In the genomic region with DNA sequence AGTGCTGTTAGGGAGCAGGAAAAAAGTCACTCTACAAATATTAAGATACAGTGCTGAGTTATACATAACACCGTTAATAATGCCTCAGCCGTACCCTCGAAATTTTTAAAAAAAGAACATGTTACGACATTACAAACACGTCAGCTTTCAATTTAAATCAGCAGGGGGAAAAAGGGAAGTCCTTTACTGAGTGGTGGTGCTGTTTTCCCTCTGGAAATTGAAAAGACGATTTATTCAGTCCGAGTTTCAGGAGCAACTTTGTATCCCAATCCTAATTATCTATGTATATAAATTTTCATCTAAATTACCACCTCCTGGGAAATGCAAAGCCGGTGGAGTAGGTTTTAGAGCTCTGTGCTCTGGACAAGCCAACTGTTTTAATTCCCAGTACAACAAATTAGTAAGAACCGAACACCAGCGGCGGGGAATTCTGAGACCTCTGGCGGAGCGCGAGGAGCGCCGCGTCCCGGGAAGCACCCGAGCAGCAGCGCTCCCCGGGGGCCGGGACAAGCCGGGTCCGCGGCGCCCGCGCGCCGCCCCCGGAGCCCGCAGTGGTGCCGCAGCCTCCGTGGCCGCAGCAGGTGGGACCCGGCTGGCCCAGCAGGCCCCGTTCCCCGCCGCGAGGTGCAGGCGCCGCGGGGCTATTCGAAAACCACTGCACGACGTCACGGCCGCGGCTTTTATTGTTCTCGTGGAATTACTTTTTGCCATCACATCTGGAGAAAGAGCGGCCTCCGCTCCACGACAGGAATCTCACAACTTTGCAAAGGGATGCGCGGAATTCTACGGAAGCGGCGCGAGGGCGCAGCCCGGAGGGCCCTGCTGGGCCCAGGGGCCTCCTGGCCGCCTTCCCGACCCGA, we compare ENCODE assay signal across 8 cellular contexts. TPM values are rescaled to one million over a fixed set of nuclear protein-coding genes. Genes with fewer than 3 reads are reported as not detected.
DNase-seq lines count a peak whose midpoint lies in the region; TF ChIP-seq lines count a peak whose summit lies in the region.

No MANE protein-coding gene starts in this region.

- no peak overlapping the region for H2AK5ac ChIP-seq in mesenchymal stem cell (ENCODE audit: low read length, severe bottlenecking)

- peaks cover 23% of the 10 kb centered on the region for H3K27me3 ChIP-seq in H7 (ENCODE audit: control insufficient read depth, insufficient read depth, low read length)
- no peaks in the 10 kb centered on the region for H3K27me3 ChIP-seq in endodermal cell (ENCODE audit: control insufficient read depth, insufficient read depth, low read length, poor library complexity, severe bottlenecking)
- H3K27me3 ChIP-seq in mesenchymal stem cell (ENCODE audit: control insufficient read depth in 1 of 2, insufficient read depth in 1 of 2, low read length in 2 of 2): peaks cover 0 to 11% of the 10 kb centered on the region in 2 experiments

- peak overlapping the region; percentile 23 for H2BK15ac ChIP-seq in mesenchymal stem cell (ENCODE audit: low read depth, poor library complexity, severe bottlenecking)

- H3K4me2 ChIP-seq in mesenchymal stem cell (ENCODE audit: low read length, poor library complexity, severe bottlenecking): peak overlapping the region; percentile 96

- H3K27ac Mint-ChIP-seq in endodermal cell: no peak overlapping the region

- WGBS in endodermal cell (ENCODE audit: insufficient coverage in 1 of 2, insufficient read length in 1 of 2), 2 experiments: 0 to 1% methylated on average over 30 to 64 of the region's 64 CpGs
- WGBS in mesenchymal stem cell: under 1% methylated on average over 56 of the region's 64 CpGs

- no peak overlapping the region for H2BK5ac ChIP-seq in mesenchymal stem cell (ENCODE audit: low read depth, low read length, poor library complexity, severe bottlenecking)

- H3K9me3 Mint-ChIP-seq in endodermal cell: no peaks in the 10 kb centered on the region

- H2BK120ac ChIP-seq in mesenchymal stem cell (ENCODE audit: low read depth, low read length): peak overlapping the region; percentile 8

- no peaks in the 10 kb centered on the region for H3K36me3 ChIP-seq in H7 (replicated peaks; ENCODE audit: control insufficient read depth, insufficient read depth, low read length)
- H3K36me3 ChIP-seq in endodermal cell (ENCODE audit: control insufficient read depth, insufficient read depth, low read length): peaks cover 6% of the 10 kb centered on the region
- no peaks in the 10 kb centered on the region for H3K36me3 ChIP-seq in mesenchymal stem cell (ENCODE audit: control insufficient read depth in 1 of 2, insufficient read depth in 2 of 2, low read depth in 1 of 2, low read length in 2 of 2)

- H3K4me3 Mint-ChIP-seq in endodermal cell: peak overlapping the region; percentile 64

- H3K9me3 ChIP-seq in endodermal cell (ENCODE audit: control insufficient read depth, low read length): no peaks in the 10 kb centered on the region
- no peaks in the 10 kb centered on the region for H3K9me3 ChIP-seq in mesenchymal stem cell (ENCODE audit: control insufficient read depth, low read length)

- H3K36me3 Mint-ChIP-seq in endodermal cell (ENCODE audit: low read depth): no peaks in the 10 kb centered on the region

- H4K8ac ChIP-seq in mesenchymal stem cell (ENCODE audit: low read length): peak overlapping the region; percentile 38

- peak overlapping the region; percentile 35 for H4K91ac ChIP-seq in mesenchymal stem cell (ENCODE audit: low read length)

- peak overlapping the region; percentile 37 to 73 for H3K18ac ChIP-seq in mesenchymal stem cell (ENCODE audit: low read depth in 1 of 2, low read length in 2 of 2)

- no peak overlapping the region for H3K4ac ChIP-seq in mesenchymal stem cell (ENCODE audit: low read depth in 1 of 2, low read length in 2 of 2)

- peaks cover 3% of the 10 kb centered on the region for H3K79me1 ChIP-seq in mesenchymal stem cell (replicated peaks; ENCODE audit: low read length, poor library complexity, severe bottlenecking)

- H3K9ac ChIP-seq in endodermal cell (ENCODE audit: extremely low read depth, low read length, poor library complexity, severe bottlenecking): peak overlapping the region; percentile 88
- peak overlapping the region; percentile 54 for H3K9ac ChIP-seq in mesenchymal stem cell (ENCODE audit: low read length)

- H3K4me3 ChIP-seq in GM12864 (ENCODE audit: low read depth, low read length) (peak overlapping the region; percentile 80), H7 (ENCODE audit: insufficient read depth, low read depth, low read length) (peak overlapping the region; percentile 65), endodermal cell (ENCODE audit: low read length) (peak overlapping the region; percentile 85), mesenchymal stem cell (ENCODE audit: insufficient read depth in 1 of 2, low read depth in 1 of 2, low read length in 2 of 2) (peak overlapping the region; percentile 73 to 78)

- peaks cover 16% of the 10 kb centered on the region for H3K4me1 Mint-ChIP-seq in endodermal cell

- H3K23ac ChIP-seq in mesenchymal stem cell (ENCODE audit: low read length in 2 of 2): peak overlapping the region in 1 of 2 experiments; percentile 81

- no peaks in the 10 kb centered on the region for H3K4me1 ChIP-seq in endodermal cell (ENCODE audit: control insufficient read depth, insufficient read depth, low read length)
- H3K4me1 ChIP-seq in mesenchymal stem cell (ENCODE audit: control insufficient read depth, insufficient read depth, low read depth, low read length): peaks cover 11% of the 10 kb centered on the region

- H3K14ac ChIP-seq in mesenchymal stem cell (ENCODE audit: low read length in 2 of 2): peak overlapping the region in 1 of 2 experiments; percentile 11

- peak overlapping the region; percentile 70 for H2AFZ ChIP-seq in mesenchymal stem cell (ENCODE audit: low read depth, low read length)

- no peak overlapping the region for H2BK12ac ChIP-seq in mesenchymal stem cell (ENCODE audit: low read length in 2 of 2)

- H3K27ac ChIP-seq in endodermal cell (ENCODE audit: low read depth, low read length) (peak overlapping the region; percentile 85), mesenchymal stem cell (ENCODE audit: low read length, poor library complexity, severe bottlenecking) (peak overlapping the region; percentile 34)

- no peak for DNase-seq in GM12864 (ENCODE audit: low read depth)
- DNase-seq in H7: peak; percentile 67
- peak; percentile 55 for DNase-seq in NAMALWA (ENCODE audit: low spot score)
- peak; percentile 35 for DNase-seq in activated CD4-positive, alpha-beta T cell treated with anti-CD3 and anti-CD28 coated beads for 48 hours
- DNase-seq in endodermal cell: no peak
- peak; percentile 66 for DNase-seq in mesenchymal stem cell
- peak; percentile 51 for DNase-seq in superior temporal gyrus (ENCODE audit: extremely low spot score)
- no peak for DNase-seq in HPDE6-E6E7 (ENCODE audit: extremely low spot score)

- TF ChIP-seq CTCF in GM12864 (IDR thresholded peaks at IDR 0.05; ENCODE audit: low read depth, low read length, missing control alignments): no peak
- no peak for TF ChIP-seq CTCF in endodermal cell (conservative IDR thresholded peaks at IDR 0.05)

- H3K27me3 Mint-ChIP-seq in endodermal cell (ENCODE audit: insufficient read depth): peaks cover 7% of the 10 kb centered on the region

RNA-seq across cellular contexts. Expression of a gene that starts 1.0 kb away (rescaled TPM):
- total RNA-seq in H7 (2014; rRNA removed; shearing (Covaris generic)): 16.7 and 38.2 TPM in 2 replicates
- 10 to 100 TPM; 18.4 to 36.3 TPM for total RNA-seq in endodermal cell
- 38.1 TPM for polyA plus RNA-seq in endodermal cell (2013, experiment 1 of 2)
- polyA plus RNA-seq in endodermal cell (2013, experiment 2 of 2): 36.4 TPM
- 49.5 TPM for polyA plus RNA-seq in mesenchymal stem cell (2013, experiment 1 of 2)
- polyA plus RNA-seq in mesenchymal stem cell (2013, experiment 2 of 2): 45.6 TPM

Comparison
In these comparisons a context has a peak if more than half of its experiments do, and no peak if none do; other contexts are left out.
1. DNase-seq: peak in H7 (single experiment), NAMALWA (single experiment), activated CD4-positive, alpha-beta T cell treated with anti-CD3 and anti-CD28 coated beads for 48 hours (single experiment), mesenchymal stem cell (single experiment) and superior temporal gyrus (single experiment); none in GM12864 (single experiment), endodermal cell (single experiment) and HPDE6-E6E7 (single experiment).
2. Peak in every context shown above with its lines, with median percentiles within 50 percentile points of each other: H3K4me3 ChIP-seq.